30 cellular contexts compared by ENCODE assay signal in the genomic region with DNA sequence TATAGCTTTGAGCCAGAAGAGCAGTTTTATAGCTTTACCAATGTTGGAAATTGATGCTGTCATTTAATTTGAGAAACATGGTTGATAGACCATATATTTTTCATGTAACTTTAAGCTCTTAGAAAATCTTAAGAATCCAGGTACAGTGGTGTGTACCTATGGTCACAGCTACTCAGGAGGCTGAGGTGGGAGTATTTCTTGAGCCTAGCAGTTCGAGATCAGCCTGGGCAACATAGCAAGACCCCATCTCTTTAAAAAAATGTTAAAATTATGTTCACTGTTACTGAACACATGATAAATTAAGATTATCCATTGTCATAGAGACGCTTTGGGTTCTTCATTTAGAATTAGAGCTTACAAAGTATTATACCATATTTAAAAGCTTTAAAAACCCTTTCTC.
"Had no signal": no experiment of that assay in that cellular context is flagged by ENCODE, and none has a peak within 500 bp of the region (broad histone marks: within the 10 kb centered on the region; RNA-seq: fewer than 3 reads in every experiment).

No MANE protein-coding gene starts in this region.

- H3K4me3 Mint-ChIP-seq: activated B cell treated with CpG ODN at 0.5 μM for 24 hours; activated CD8-positive, alpha-beta T cell treated with anti-CD3 and anti-CD28 coated beads for 36 hours; activated naive CD8-positive, alpha-beta T cell; activated T-cell treated with anti-CD3 and anti-CD28 coated beads, Interleukin-2, amount 50 U/mL, for 4 hours; activated T-helper 17 cell treated with anti-CD3 and anti-CD28 coated beads, Interleukin-2, amount 50 U/mL, for 72 hours; central memory CD8-positive, alpha-beta T cell had no signal

- FAIRE-seq: astrocyte, bronchial epithelial cell, endothelial cell of umbilical vein had no signal

- H3K4me3 ChIP-seq: coronary artery, esophagus squamous epithelium, gastroesophageal sphincter had no signal

- H3K27ac ChIP-seq: brain microvascular endothelial cell, coronary artery, epithelial cell of prostate, esophagus squamous epithelium, gastroesophageal sphincter had no signal

- H3K27me3 Mint-ChIP-seq: activated B cell treated with CpG ODN at 0.5 μM for 24 hours; activated CD8-positive, alpha-beta T cell treated with anti-CD3 and anti-CD28 coated beads for 36 hours; activated naive CD8-positive, alpha-beta T cell; activated T-helper 17 cell treated with anti-CD3 and anti-CD28 coated beads, Interleukin-2, amount 50 U/mL, for 72 hours; central memory CD8-positive, alpha-beta T cell had no signal

- H3K9me3 ChIP-seq: esophagus squamous epithelium, gastroesophageal sphincter had no signal

- H3K4me1 Mint-ChIP-seq: activated B cell treated with CpG ODN at 0.5 μM for 24 hours had no signal

- H3K36me3 ChIP-seq: brain microvascular endothelial cell, esophagus squamous epithelium, gastroesophageal sphincter had no signal

- DNase-seq: activated B cell treated with CpG ODN at 0.5 μM for 24 hours; activated CD4-positive, alpha-beta T cell treated with anti-CD3 and anti-CD28 coated beads for 48 hours; activated CD4-positive, alpha-beta T cell treated with anti-CD3 and anti-CD28 coated beads, Interleukin-2, amount 50 U/mL, for 1 hour; activated CD4-positive, alpha-beta T cell treated with anti-CD3 and anti-CD28 coated beads, Interleukin-2, amount 50 U/mL, for 48 hours; activated CD8-positive, alpha-beta memory T cell treated with anti-CD3 and anti-CD28 coated beads for 24 hours; activated CD8-positive, alpha-beta T cell treated with anti-CD3 and anti-CD28 coated beads for 36 hours; activated effector memory CD4-positive, alpha-beta T cell treated with Interleukin-2 at 50 U/mL for 16 hours; activated gamma-delta T cell treated with Interleukin-2 at 50 U/mL for 16 hours; activated naive CD4-positive, alpha-beta T cell treated with anti-CD3 and anti-CD28 coated beads, Interleukin-2, amount 50 U/mL, for 16 hours; activated naive CD4-positive, alpha-beta T cell treated with Interleukin-2 at 50 U/mL for 16 hours; activated T-cell treated with anti-CD3 and anti-CD28 coated beads, Interleukin-2, amount 50 U/mL, for 4 hours; amniotic stem cell; anterior cingulate cortex; brain microvascular endothelial cell; dermis blood vessel endothelial cell; effector CD4-positive, alpha-beta T cell; esophagus squamous epithelium; foreskin melanocyte; head of caudate nucleus; T-helper 2 cell had no signal

- ATAC-seq: activated CD4-positive, CD25-positive, alpha-beta regulatory T cell treated with anti-CD3 and anti-CD28 coated beads, Interleukin-2, amount 50 U/mL, for 24 hours; activated CD8-positive, alpha-beta T cell treated with anti-CD3 and anti-CD28 coated beads for 36 hours; activated T-cell treated with anti-CD3 and anti-CD28 coated beads, Interleukin-2, amount 50 U/mL, for 4 hours; activated T-helper 17 cell treated with anti-CD3 and anti-CD28 coated beads, Interleukin-2, amount 50 U/mL, for 72 hours; gastroesophageal sphincter had no signal

- H3K27me3 ChIP-seq: brain microvascular endothelial cell, esophagus squamous epithelium, gastroesophageal sphincter had no signal

- H3K36me3 Mint-ChIP-seq: activated naive CD8-positive, alpha-beta T cell had no signal

- H3K27ac Mint-ChIP-seq: activated B cell treated with CpG ODN at 0.5 μM for 24 hours; activated CD8-positive, alpha-beta T cell treated with anti-CD3 and anti-CD28 coated beads for 36 hours; activated naive CD8-positive, alpha-beta T cell; activated T-helper 17 cell treated with anti-CD3 and anti-CD28 coated beads, Interleukin-2, amount 50 U/mL, for 72 hours had no signal

- H3K9me3 Mint-ChIP-seq: activated B cell treated with CpG ODN at 0.5 μM for 24 hours; activated CD8-positive, alpha-beta T cell treated with anti-CD3 and anti-CD28 coated beads for 36 hours; activated T-cell treated with anti-CD3 and anti-CD28 coated beads, Interleukin-2, amount 50 U/mL, for 4 hours; activated T-helper 17 cell treated with anti-CD3 and anti-CD28 coated beads, Interleukin-2, amount 50 U/mL, for 72 hours; central memory CD8-positive, alpha-beta T cell had no signal
